In genomic region chr7:155296788-155297516, GRCh38 we compare ENCODE assay signal across 8 cellular contexts. TPM values are rescaled to one million over a fixed set of nuclear protein-coding genes. Genes with fewer than 3 reads are reported as not detected.
A peak's percentile ranks its signal among the peaks of the same experiment; 100 is the strongest.
DNase-seq lines count a peak whose midpoint lies in the region; FAIRE-seq and TF ChIP-seq lines count a peak whose summit lies in the region.

No MANE protein-coding gene starts in this region.

- H3K4me3 ChIP-seq in GM08714 (ENCODE audit: low read length) (peak overlapping the region; percentile 64; the same call in 1 of the 2 replicates), H7 (ENCODE audit: insufficient read depth, low read depth, low read length) (peak overlapping the region; percentile 54), WI38 (ENCODE audit: low read depth, low read length) (peak overlapping the region; percentile 64), bronchial epithelial cell (ENCODE audit: low read depth, low read length) (peak overlapping the region; percentile 48)

- DNase-seq in H7 = no peak
- DNase-seq in bronchial epithelial cell (ENCODE audit: low read depth) = peak; percentile 67
- DNase-seq in iris pigment epithelial cell (ENCODE audit: low read depth) = peak; percentile 74
- peak; percentile 53 to 69 for DNase-seq in stimulated activated CD4-positive, alpha-beta T cell treated with anti-CD3 and anti-CD28 coated beads, Interleukin-1b, Interleukin-23, amount 100 ng/mL, for 1 hour (ENCODE audit: low read depth in 2 of 2)
- no peak for DNase-seq in DMS153 treated with DMSO at 0.1 percent for 48 hours (lab: John Stamatoyannopoulos, UW; ENCODE audit: unreplicated experiment)

- TF ChIP-seq CTCF in LNCAP (IDR thresholded peaks at IDR 0.05) (peak; percentile 26; the same call in 1 of the 2 replicates), WI38 (IDR thresholded peaks at IDR 0.05; ENCODE audit: low read depth, low read length) (no peak), bronchial epithelial cell (IDR thresholded peaks at IDR 0.05; ENCODE audit: insufficient read depth, low read length, severe bottlenecking) (no peak)

- FAIRE-seq in bronchial epithelial cell (lab: Jason Lieb, UNC) = no peak

- no peaks in the 10 kb centered on the region for H3K27me3 ChIP-seq in H7 (ENCODE audit: control insufficient read depth, insufficient read depth, low read length)
- no peaks in the 10 kb centered on the region for H3K27me3 ChIP-seq in bronchial epithelial cell (ENCODE audit: control insufficient read depth, insufficient read depth, low read length)

- peaks cover 3% of the 10 kb centered on the region for H3K36me3 ChIP-seq in H7 (replicated peaks; ENCODE audit: control insufficient read depth, insufficient read depth, low read length)
- peaks cover 3% of the 10 kb centered on the region for H3K36me3 ChIP-seq in bronchial epithelial cell (ENCODE audit: control insufficient read depth, insufficient read depth, low read length)

RNA-seq across cellular contexts. Expression of gene INSIG1, which starts 0.7 kb away (rescaled TPM):
- 91.7 and 114 TPM in 2 replicates for total RNA-seq in H7 (2014; rRNA removed; shearing (Covaris generic))
- total RNA-seq in bronchial epithelial cell = 14.2 and 36.6 TPM in 2 replicates

Comparison
In these comparisons a context has a peak if more than half of its experiments do, and no peak if none do; other contexts are left out.
1. DNase-seq: peak in bronchial epithelial cell (single experiment), iris pigment epithelial cell (single experiment) and stimulated activated CD4-positive, alpha-beta T cell treated with anti-CD3 and anti-CD28 coated beads, Interleukin-1b, Interleukin-23, amount 100 ng/mL, for 1 hour (2 of 2); none in H7 (single experiment) and DMS153 treated with DMSO at 0.1 percent for 48 hours (single experiment).
2. Peak in every context shown above with its lines, with median percentiles within 50 percentile points of each other: H3K4me3 ChIP-seq.